8 cellular contexts compared by ENCODE assay signal in the genomic region with DNA sequence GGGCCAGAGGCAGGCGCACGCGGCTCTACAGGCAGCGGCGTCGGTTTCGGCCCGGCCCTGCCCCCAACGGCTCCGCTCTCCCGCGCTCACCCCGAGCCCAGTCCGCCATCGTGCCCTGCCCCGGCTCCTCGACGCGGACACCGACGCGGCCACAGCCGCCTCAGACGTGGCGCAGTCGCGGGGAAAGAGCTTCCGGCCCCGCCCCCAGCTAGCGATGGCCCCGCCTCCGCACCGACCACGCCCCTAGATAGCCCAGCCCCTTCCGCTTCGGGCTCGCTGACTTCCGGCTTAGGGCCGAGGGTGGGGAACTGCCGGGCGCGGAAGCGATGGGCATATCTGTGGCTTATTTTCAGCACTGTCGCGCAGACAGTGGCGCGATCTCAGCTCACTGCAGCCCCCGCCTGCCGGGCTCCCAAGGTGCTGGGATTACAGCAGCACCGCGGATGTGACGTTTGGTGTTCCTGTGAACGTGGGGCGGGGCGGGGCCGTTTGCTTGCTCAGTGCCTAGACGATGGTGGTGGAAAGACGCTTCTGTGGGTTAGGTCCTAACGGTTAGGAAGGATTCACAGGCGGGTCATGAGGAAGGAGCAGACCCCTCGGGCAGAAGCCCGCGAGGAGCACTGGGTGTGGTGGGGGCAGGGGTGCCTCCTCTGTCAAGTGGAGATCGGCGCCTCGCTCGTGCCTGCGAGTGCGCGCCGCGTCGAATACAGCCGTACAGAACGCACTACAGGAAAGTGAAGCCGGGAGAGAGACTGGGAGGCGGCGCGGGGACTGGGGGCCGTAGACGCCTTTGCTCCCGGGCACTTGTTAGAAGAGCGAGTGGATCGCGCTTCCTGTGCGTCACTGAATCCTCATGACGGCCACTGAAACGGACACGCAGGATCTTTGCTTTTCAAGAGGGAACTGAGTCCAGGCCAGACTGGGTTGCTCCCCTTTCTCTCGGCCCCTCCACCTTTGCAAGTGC. TPM values are rescaled to one million over a fixed set of nuclear protein-coding genes. Genes with fewer than 3 reads are reported as not detected.
DNase-seq lines count a peak whose midpoint lies in the region; ATAC-seq and TF ChIP-seq lines count a peak whose summit lies in the region.

A gene with protein sequence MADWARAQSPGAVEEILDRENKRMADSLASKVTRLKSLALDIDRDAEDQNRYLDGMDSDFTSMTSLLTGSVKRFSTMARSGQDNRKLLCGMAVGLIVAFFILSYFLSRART (minus strand): TSS at position 187 of the 964 bp plus-strand sequence. CDS start 78 bp downstream, at position 109.
A gene (plus strand): TSS at position 496 of the 964 bp plus-strand sequence. CDS start 1,147 bp downstream, outside the sequence.

- H3K4me1 Mint-ChIP-seq in chondrocyte (ENCODE audit: low read depth) = peaks cover 53% of the 10 kb centered on the region

- no peak for TF ChIP-seq CTCF in chondrocyte (IDR thresholded peaks at IDR 0.05)
- no peak for TF ChIP-seq CTCF in kidney epithelial cell (IDR thresholded peaks at IDR 0.05; ENCODE audit: insufficient read depth, low read length, poor library complexity, severe bottlenecking)

- H3K27ac Mint-ChIP-seq in chondrocyte (ENCODE audit: unreplicated experiment) = peak within 1 kb of the TSS; percentile 100

- peaks cover 11% of the 10 kb centered on the region for H3K36me3 ChIP-seq in kidney epithelial cell (ENCODE audit: control insufficient read depth, insufficient read depth, low read length)

- H3K27me3 Mint-ChIP-seq in chondrocyte (ENCODE audit: low read depth) = no peaks in the 10 kb centered on the region

- H3K4me3 Mint-ChIP-seq in chondrocyte (ENCODE audit: unreplicated experiment) = peak within 1 kb of the TSS; percentile 99

- peak; percentile 78 for ATAC-seq in HG03439 (IDR thresholded peaks at IDR 0.05; ENCODE audit: unreplicated experiment)

- peaks cover 13% of the 10 kb centered on the region for H3K36me3 Mint-ChIP-seq in chondrocyte (ENCODE audit: low read depth)

- no peaks in the 10 kb centered on the region for H3K9me3 Mint-ChIP-seq in chondrocyte (ENCODE audit: low read depth)

- no peaks in the 10 kb centered on the region for H3K27me3 ChIP-seq in kidney epithelial cell (ENCODE audit: control insufficient read depth, insufficient read depth, low read length)

- DNase-seq in AML-193 (lab: John Stamatoyannopoulos, UW) (peak; percentile 96 to 97), NCI-H510A treated with DMSO at 0.1 percent for 48 hours (lab: John Stamatoyannopoulos, UW) (peak; percentile 18), chondrocyte (ENCODE audit: low spot score) (peak; percentile 98), kidney epithelial cell (ENCODE audit: low read depth) (peak; percentile 96)
- DNase-seq in activated CD4-positive, alpha-beta T cell treated with anti-CD3 and anti-CD28 coated beads for 24 hours (ENCODE audit: low read depth in 2 of 2) = peak; percentile 93
- DNase-seq in stimulated activated CD4-positive, alpha-beta T cell treated with anti-CD3 and anti-CD28 coated beads, Interleukin-15, amount 100 ng/mL, for 48 hours (ENCODE audit: low read depth in 2 of 2) = peak; percentile 95 to 97

- TF ChIP-seq POLR2A in GM19193 (IDR thresholded peaks at IDR 0.05; ENCODE audit: extremely low read depth, insufficient read depth, insufficient read length) = peak; percentile 96

- H3K4me3 ChIP-seq in kidney epithelial cell (ENCODE audit: low read depth, low read length) = peak within 1 kb of the TSS; percentile 90

RNA-seq across cellular contexts. Expression of the first gene that starts in this region (rescaled TPM):
- 58.0 to 71.1 TPM (median 59.6 TPM) in 3 replicates for total RNA-seq in chondrocyte
- total RNA-seq in kidney epithelial cell = 30.6 and 31.1 TPM in 2 replicates

RNA-seq across cellular contexts. Expression of the second gene that starts in this region (rescaled TPM):
- total RNA-seq in chondrocyte = 107 to 130 TPM (median 124 TPM) in 3 replicates
- 116 and 131 TPM in 2 replicates for total RNA-seq in kidney epithelial cell

Comparison
In these comparisons a context has a peak if more than half of its experiments do, and no peak if none do; other contexts are left out.
1. Peak in every context shown above with its lines: DNase-seq, ATAC-seq and H3K4me3 ChIP-seq.
2. DNase-seq: peak in every context shown above with its lines; median percentile 98 in chondrocyte; 96 in AML-193; 96 in kidney epithelial cell; 96 in stimulated activated CD4-positive, alpha-beta T cell treated with anti-CD3 and anti-CD28 coated beads, Interleukin-15, amount 100 ng/mL, for 48 hours; 93 in activated CD4-positive, alpha-beta T cell treated with anti-CD3 and anti-CD28 coated beads for 24 hours; 18 in NCI-H510A treated with DMSO at 0.1 percent for 48 hours.